ENCODE assay signal across 14 cellular contexts in the genomic region with DNA sequence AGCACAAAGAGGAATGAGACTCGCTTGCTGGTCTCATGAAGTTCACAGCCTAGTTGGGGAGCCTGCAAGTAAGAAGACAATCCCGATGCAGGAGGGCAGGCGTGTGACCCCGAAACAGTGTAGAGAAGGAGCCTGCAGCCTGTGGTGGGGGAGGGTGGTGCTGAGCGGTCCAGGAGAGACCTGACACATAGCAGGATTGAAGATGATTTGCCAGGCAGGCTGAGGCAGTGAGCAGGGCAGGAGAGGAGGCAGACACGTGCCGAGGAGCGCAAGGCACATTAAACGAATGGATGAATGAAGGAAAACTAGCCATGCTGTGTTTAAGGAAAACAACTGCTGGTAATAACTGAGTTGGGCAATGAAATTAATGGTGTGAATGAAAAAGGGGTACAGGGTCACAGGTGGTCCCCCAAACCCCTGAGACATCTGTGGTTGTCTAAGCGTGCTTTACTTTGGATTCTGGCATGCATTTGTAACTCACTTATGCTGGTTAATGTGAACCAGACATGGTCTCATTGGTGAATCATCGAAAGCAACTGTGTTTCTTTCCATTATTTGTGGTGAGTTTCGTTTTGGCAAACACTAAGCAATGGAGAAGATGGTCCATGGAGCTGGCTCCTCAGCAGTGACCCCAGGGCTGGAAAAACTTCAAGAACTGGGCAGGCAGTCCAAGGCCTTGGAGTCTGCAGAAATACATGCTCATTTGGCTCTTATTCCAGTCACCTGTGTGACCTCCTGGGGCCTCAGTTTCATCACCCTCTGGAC.
DNase-seq lines count a peak whose midpoint lies in the region; TF ChIP-seq lines count a peak whose summit lies in the region.
"Had no signal": no experiment of that assay in that cellular context is flagged by ENCODE, and none has a peak within 500 bp of the region (broad histone marks: within the 10 kb centered on the region; RNA-seq: fewer than 3 reads in every experiment).

No MANE protein-coding gene starts in this region.

- H3K27ac Mint-ChIP-seq in neural progenitor cell = no peak overlapping the region

- peak overlapping the region; percentile 61 for H3K4me2 ChIP-seq in SK-N-SH
- H3K4me2 ChIP-seq in fibroblast of lung (ENCODE audit: extremely low read depth, insufficient read depth, low read length) = peak overlapping the region; percentile 51
- no peak overlapping the region for H3K4me2 ChIP-seq in neural progenitor cell

- H3K27me3 ChIP-seq in SK-N-SH (ENCODE audit: insufficient read depth) (no peaks in the 10 kb centered on the region), fibroblast of lung (ENCODE audit: control insufficient read depth, insufficient read depth, low read length) (no peaks in the 10 kb centered on the region), neural progenitor cell (peaks cover 16% of the 10 kb centered on the region)
- H3K27me3 ChIP-seq: ascending aorta had no signal

- CTCF ChIA-PET in SK-N-SH (lab: Yijun Ruan, JAX) = interaction anchor here (0.6 to 3.7 kb wide), 4 partner anchors 15 to 531 kb away, joined by 3 to 15 read pairs (median 3); no protein-coding TSS in a partner anchor

- no peak overlapping the region for H3K4me3 ChIP-seq in SK-N-SH (ENCODE audit: low read depth in 2 of 2, low read length in 1 of 2)
- H3K4me3 ChIP-seq in fibroblast of lung (replicated peaks in 1 of 4; ENCODE audit: control extremely low read depth in 1 of 4, insufficient read depth in 1 of 4, low read depth in 3 of 4, low read length in 4 of 4) = no peak overlapping the region
- H3K4me3 ChIP-seq in skeletal muscle cell (ENCODE audit: low read depth, low read length) = no peak overlapping the region
- H3K4me3 ChIP-seq in neural progenitor cell = no peak overlapping the region
- H3K4me3 ChIP-seq: ascending aorta had no signal

- 44% methylated on average over 12 of the region's 12 CpGs for WGBS in SK-N-SH (ENCODE audit: low lambda C conversion rate)

- H3K36me3 ChIP-seq in SK-N-SH (replicated peaks in 1 of 2; ENCODE audit: control insufficient read depth in 1 of 2, insufficient read depth in 2 of 2, low read length in 1 of 2) (no peaks in the 10 kb centered on the region), fibroblast of lung (ENCODE audit: control insufficient read depth, insufficient read depth, low read length) (no peaks in the 10 kb centered on the region), neural progenitor cell (no peaks in the 10 kb centered on the region)
- H3K36me3 ChIP-seq: ascending aorta had no signal

- H3K4me1 ChIP-seq in SK-N-SH (ENCODE audit: control insufficient read depth in 1 of 2, insufficient read depth in 2 of 2, low read depth in 1 of 2, low read length in 1 of 2) (peaks cover 11 to 28% of the 10 kb centered on the region in 2 experiments; a peak in 2 of 4 replicates), fibroblast of lung (ENCODE audit: control insufficient read depth, extremely low read depth, insufficient read depth, low read length) (peaks cover 9% of the 10 kb centered on the region), neural progenitor cell (peaks cover 5% of the 10 kb centered on the region)
- H3K4me1 ChIP-seq: ascending aorta had no signal

- H3K36me3 Mint-ChIP-seq in neural progenitor cell = peaks cover 8% of the 10 kb centered on the region

- H3K4me3 Mint-ChIP-seq in neural progenitor cell = no peak overlapping the region

- no peaks in the 10 kb centered on the region for H3K9me3 ChIP-seq in SK-N-SH
- H3K9me3 ChIP-seq in fibroblast of lung (ENCODE audit: control insufficient read depth, insufficient read depth, low read depth, low read length) = no peaks in the 10 kb centered on the region
- H3K9me3 ChIP-seq in neural progenitor cell (ENCODE audit: low read depth) = no peaks in the 10 kb centered on the region
- H3K9me3 ChIP-seq: ascending aorta had no signal

- H3F3A ChIP-seq in SK-N-SH (replicated peaks; ENCODE audit: insufficient read depth) (peaks cover 14% of the 10 kb centered on the region), neural progenitor cell (ENCODE audit: low read depth) (peaks cover 5% of the 10 kb centered on the region)

- DNase-seq in GM03348 (ENCODE audit: low spot score) = peak; percentile 86
- DNase-seq in SK-N-SH = no peak
- DNase-seq in fibroblast of lung (ENCODE audit: low read depth in 2 of 2) = peak; percentile 74 to 96
- peak; percentile 70 for DNase-seq in skeletal muscle cell (ENCODE audit: low read depth)
- DNase-seq in T-helper 1 cell = no peak
- no peak for DNase-seq in superior temporal gyrus (ENCODE audit: extremely low spot score)
- no peak for DNase-seq in stimulated activated CD4-positive, alpha-beta T cell treated with anti-CD3 and anti-CD28 coated beads, Interleukin-12 subunit alpha, Interleukin-12 subunit beta, amount 100 ng/mL, for 4 hours
- DNase-seq in neural progenitor cell (ENCODE audit: low spot score) = no peak
- DNase-seq: left cardiac atrium; MM.1S; NCI-H446; RPMI8226; stimulated activated naive CD4-positive, alpha-beta T cell treated with Interleukin-2 at 50 U/mL for 16 hours had no signal

- TF ChIP-seq CTCF in SK-N-SH (IDR thresholded peaks at IDR 0.05) (no peak), fibroblast of lung (conservative IDR thresholded peaks at IDR 0.05 in 1 of 2, IDR thresholded peaks at IDR 0.05 in 1 of 2; ENCODE audit: low read depth in 1 of 2, low read length in 2 of 2) (no peak), neural progenitor cell (IDR thresholded peaks at IDR 0.05) (no peak)

- H3K9me3 Mint-ChIP-seq in neural progenitor cell = peaks cover 18% of the 10 kb centered on the region

- peaks cover 30% of the 10 kb centered on the region for H3K4me1 Mint-ChIP-seq in neural progenitor cell

- H4K20me1 ChIP-seq in SK-N-SH (ENCODE audit: insufficient read depth) (no peaks in the 10 kb centered on the region), fibroblast of lung (ENCODE audit: control insufficient read depth, extremely low read depth, insufficient read depth, low read length) (no peaks in the 10 kb centered on the region), neural progenitor cell (ENCODE audit: low read depth) (no peaks in the 10 kb centered on the region)

- peak overlapping the region; percentile 31; the same call in 1 of the 2 replicates for H2AFZ ChIP-seq in SK-N-SH (ENCODE audit: low read depth)
- H2AFZ ChIP-seq in fibroblast of lung (ENCODE audit: low read length) = no peak overlapping the region
- H2AFZ ChIP-seq in neural progenitor cell (replicated peaks) = no peak overlapping the region

- peaks cover 17% of the 10 kb centered on the region for H3K27me3 Mint-ChIP-seq in neural progenitor cell (ENCODE audit: insufficient read depth, low read depth)

- H3K79me2 ChIP-seq in SK-N-SH (ENCODE audit: insufficient read depth) = peaks cover 12% of the 10 kb centered on the region; the same call in 1 of the 2 replicates
- H3K79me2 ChIP-seq in fibroblast of lung (ENCODE audit: control insufficient read depth, insufficient read depth, low read length) = peaks cover 3% of the 10 kb centered on the region
- peaks cover 14% of the 10 kb centered on the region for H3K79me2 ChIP-seq in neural progenitor cell (ENCODE audit: low read depth)

- no peaks in the 10 kb centered on the region for H3K9me2 ChIP-seq in SK-N-SH

- peak in 1 of 2 experiments; percentile 80; a peak in 1 of 4 replicates for TF ChIP-seq EP300 in SK-N-SH (IDR thresholded peaks at IDR 0.05; ENCODE audit: borderline replicate concordance in 1 of 2, low read depth in 1 of 2, low read length in 1 of 2)

- POLR2A ChIA-PET in SK-N-SH (lab: Yijun Ruan, JAX) = no interaction called here

- no peak for TF ChIP-seq RAD21 in SK-N-SH (IDR thresholded peaks at IDR 0.05; ENCODE audit: low read length)

- H3K9ac ChIP-seq in SK-N-SH (no peak overlapping the region), fibroblast of lung (ENCODE audit: insufficient read depth, low read length) (no peak overlapping the region), neural progenitor cell (no peak overlapping the region)

- H3K27ac ChIP-seq in SK-N-SH (ENCODE audit: low read depth in 2 of 2, low read length in 1 of 2) (peak overlapping the region in 1 of 2 experiments; percentile 74; a peak in 2 of 4 replicates), fibroblast of lung (ENCODE audit: insufficient read depth, low read length) (peak overlapping the region; percentile 17), neural progenitor cell (no peak overlapping the region)
- H3K27ac ChIP-seq: ascending aorta had no signal

TF ChIP-seq in SK-N-SH, 30 proteins besides CTCF, POLR2A, EP300 and RAD21 (continues in another document):
- TF ChIP-seq FOSL2 (IDR thresholded peaks at IDR 0.05; ENCODE audit: borderline replicate concordance, low read depth) (peak; percentile 83), EZH2phosphoT487 (IDR thresholded peaks at IDR 0.05; ENCODE audit: borderline replicate concordance, low read depth) (no peak), NFIC (IDR thresholded peaks at IDR 0.05; ENCODE audit: borderline replicate concordance) (peak; percentile 75), TCF12 (IDR thresholded peaks at IDR 0.05) (peak; percentile 97), JUND (IDR thresholded peaks at IDR 0.05) (peak; percentile 89), SIN3A (IDR thresholded peaks at IDR 0.05; ENCODE audit: borderline replicate concordance, low read depth, low read length) (peak; percentile 53; the same call in 1 of the 2 replicates), RFX5 (IDR thresholded peaks at IDR 0.05; ENCODE audit: low read length) (no peak), POLR2AphosphoS5 (IDR thresholded peaks at IDR 0.05; ENCODE audit: low read depth, low read length) (peak; percentile 70; the same call in 1 of the 2 replicates), RXRA (IDR thresholded peaks at IDR 0.05; ENCODE audit: borderline replicate concordance, low read depth) (no peak), RCOR1 (IDR thresholded peaks at IDR 0.05; ENCODE audit: low read length) (no peak), NRF1 (IDR thresholded peaks at IDR 0.05; ENCODE audit: low read depth, low read length) (no peak)
- TF ChIP-seq, protein P1, sequence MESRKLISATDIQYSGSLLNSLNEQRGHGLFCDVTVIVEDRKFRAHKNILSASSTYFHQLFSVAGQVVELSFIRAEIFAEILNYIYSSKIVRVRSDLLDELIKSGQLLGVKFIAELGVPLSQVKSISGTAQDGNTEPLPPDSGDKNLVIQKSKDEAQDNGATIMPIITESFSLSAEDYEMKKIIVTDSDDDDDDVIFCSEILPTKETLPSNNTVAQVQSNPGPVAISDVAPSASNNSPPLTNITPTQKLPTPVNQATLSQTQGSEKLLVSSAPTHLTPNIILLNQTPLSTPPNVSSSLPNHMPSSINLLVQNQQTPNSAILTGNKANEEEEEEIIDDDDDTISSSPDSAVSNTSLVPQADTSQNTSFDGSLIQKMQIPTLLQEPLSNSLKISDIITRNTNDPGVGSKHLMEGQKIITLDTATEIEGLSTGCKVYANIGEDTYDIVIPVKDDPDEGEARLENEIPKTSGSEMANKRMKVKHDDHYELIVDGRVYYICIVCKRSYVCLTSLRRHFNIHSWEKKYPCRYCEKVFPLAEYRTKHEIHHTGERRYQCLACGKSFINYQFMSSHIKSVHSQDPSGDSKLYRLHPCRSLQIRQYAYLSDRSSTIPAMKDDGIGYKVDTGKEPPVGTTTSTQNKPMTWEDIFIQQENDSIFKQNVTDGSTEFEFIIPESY (IDR thresholded peaks at IDR 0.05; ENCODE audit: borderline replicate concordance, low read depth) = no peak

Comparison
In these comparisons a context has a peak if more than half of its experiments do, and no peak if none do; other contexts are left out.
1. DNase-seq: peak in GM03348 (single experiment), fibroblast of lung (2 of 2) and skeletal muscle cell (single experiment); none in SK-N-SH (single experiment), T-helper 1 cell (0 of 5), superior temporal gyrus (single experiment), stimulated activated CD4-positive, alpha-beta T cell treated with anti-CD3 and anti-CD28 coated beads, Interleukin-12 subunit alpha, Interleukin-12 subunit beta, amount 100 ng/mL, for 4 hours (single experiment) and neural progenitor cell (single experiment).